In genomic region chr3:106206613-106207012, GRCh38 we compare ENCODE assay signal across 9 cellular contexts.
A peak's percentile ranks its signal among the peaks of the same experiment; 100 is the strongest.
DNase-seq lines count a peak whose midpoint lies in the region; ATAC-seq and TF ChIP-seq lines count a peak whose summit lies in the region.
"Had no signal": no experiment of that assay in that cellular context is flagged by ENCODE, and none has a peak within 500 bp of the region (broad histone marks: within the 10 kb centered on the region; RNA-seq: fewer than 3 reads in every experiment).

No MANE protein-coding gene starts in this region.

- ATAC-seq in GM18867 (IDR thresholded peaks at IDR 0.05; ENCODE audit: unreplicated experiment) (peak; percentile 38), activated B cell treated with CpG ODN at 0.5 μM for 24 hours (ENCODE audit: low read depth) (peak; percentile 14), lower lobe of right lung (no peak), GM19023 (IDR thresholded peaks at IDR 0.05; ENCODE audit: unreplicated experiment) (no peak), GM21360 (IDR thresholded peaks at IDR 0.05; ENCODE audit: unreplicated experiment) (no peak)

- H3K4me1 ChIP-seq in A673 (ENCODE audit: insufficient read depth, low read length, poor library complexity, severe bottlenecking) (peaks cover 37% of the 10 kb centered on the region), lower lobe of right lung (peaks cover 12% of the 10 kb centered on the region)

- peaks cover 33% of the 10 kb centered on the region for H3K4me1 Mint-ChIP-seq in activated B cell treated with CpG ODN at 0.5 μM for 24 hours

- H3K36me3 ChIP-seq in A673 (ENCODE audit: insufficient read depth, low read length, poor library complexity, severe bottlenecking) (no peaks in the 10 kb centered on the region), lower lobe of right lung (no peaks in the 10 kb centered on the region)

- BruUV-seq in A673 (replicated peaks; lab: Mats Ljungman, UMichigan): no TSS peak

- H3K4me3 ChIP-seq in A673 (ENCODE audit: low read depth, low read length, poor library complexity, severe bottlenecking) (peak overlapping the region; percentile 25), lower lobe of right lung (peak overlapping the region; percentile 2), lower leg skin (ENCODE audit: low read depth, poor library complexity, severe bottlenecking) (no peak overlapping the region)

- H3K27me3 ChIP-seq in A673 (replicated peaks; ENCODE audit: insufficient read depth, low read depth, low read length, poor library complexity) (no peaks in the 10 kb centered on the region), lower lobe of right lung (ENCODE audit: low read depth) (no peaks in the 10 kb centered on the region)

- CTCF ChIA-PET in A673 (lab: Charles Lee): no interaction called here
- CTCF ChIA-PET in activated B cell treated with CpG ODN at 0.5 μM for 24 hours (lab: Charles Lee): no interaction called here

- H3K36me3 Mint-ChIP-seq in activated B cell treated with CpG ODN at 0.5 μM for 24 hours (ENCODE audit: low read depth): no peaks in the 10 kb centered on the region

- peaks cover 5% of the 10 kb centered on the region for H3K9me3 Mint-ChIP-seq in activated B cell treated with CpG ODN at 0.5 μM for 24 hours

- peak overlapping the region; percentile 8 for H3K27ac Mint-ChIP-seq in activated B cell treated with CpG ODN at 0.5 μM for 24 hours

- POLR2A ChIA-PET in A673 (lab: Charles Lee; ENCODE audit: low non-redundant PET): interaction anchor here (1.2 kb wide), 1 partner anchor 175 kb away, joined by 4 read pairs; no protein-coding TSS in a partner anchor
- POLR2A ChIA-PET in activated B cell treated with CpG ODN at 0.5 μM for 24 hours (lab: Charles Lee): interaction anchor here (0.7 to 1.0 kb wide), 3 partner anchors 39 to 818 kb away, joined by 4 to 13 read pairs (median 5); no protein-coding TSS in a partner anchor

- H3K9me3 ChIP-seq in A673 (ENCODE audit: low read depth, low read length, poor library complexity, severe bottlenecking) (peaks cover 6% of the 10 kb centered on the region), lower lobe of right lung (no peaks in the 10 kb centered on the region)

- intact Hi-C loops in A673 (cut with micrococcal nuclease; ENCODE audit: unreplicated experiment) (loop anchor here (10.0 kb wide), 2 partner anchors 398 to 522 kb away; no protein-coding TSS in a partner anchor), activated B cell treated with CpG ODN at 0.5 μM for 24 hours (cut with micrococcal nuclease) (loop anchor here (1.0 to 2.0 kb wide), 3 partner anchors 10 to 50 kb away; no protein-coding TSS in a partner anchor), lower lobe of right lung (cut with DNase I) (no loop called here), lower leg skin (cut with DNase I; ENCODE audit: low total_unique reads) (no loop called here)

- WGBS in lower leg skin, 2 donors: 46 to 59% methylated on average over 5 of the region's 5 CpGs

- TF ChIP-seq CTCF in A673 (conservative IDR thresholded peaks at IDR 0.05; ENCODE audit: low read depth, low read length) (no peak), activated B cell treated with CpG ODN at 0.5 μM for 24 hours (IDR thresholded peaks at IDR 0.05) (no peak), lower lobe of right lung (IDR thresholded peaks at IDR 0.05) (no peak), lower leg skin (IDR thresholded peaks at IDR 0.05) (no peak)

- H3K27ac ChIP-seq in A673 (ENCODE audit: low read depth, low read length, poor library complexity, severe bottlenecking) (peak overlapping the region; percentile 93), lower lobe of right lung (no peak overlapping the region)

- no peaks in the 10 kb centered on the region for H3K27me3 Mint-ChIP-seq in activated B cell treated with CpG ODN at 0.5 μM for 24 hours

- no peak for DNase-seq in A673 (ENCODE audit: low spot score)
- no peak for DNase-seq in activated B cell treated with CpG ODN at 0.5 μM for 24 hours
- no peak for DNase-seq in lower lobe of right lung
- DNase-seq in NCI-H1105 treated with DMSO at 0.1 percent for 48 hours (lab: John Stamatoyannopoulos, UW): no peak
- no peak for DNase-seq in lower leg skin (ENCODE audit: low spot score in 2 of 2)
- DNase-seq: NCI-H446 had no signal

- no peak for TF ChIP-seq POLR2A in lower leg skin (IDR thresholded peaks at IDR 0.05)

- H3K4me3 Mint-ChIP-seq in activated B cell treated with CpG ODN at 0.5 μM for 24 hours: peak overlapping the region; percentile 25

Comparison
In these comparisons a context has a peak if more than half of its experiments do, and no peak if none do; other contexts are left out.
1. ATAC-seq: peak in GM18867 (single experiment) and activated B cell treated with CpG ODN at 0.5 μM for 24 hours (single experiment); none in lower lobe of right lung (0 of 2), GM19023 (single experiment) and GM21360 (single experiment).
2. intact Hi-C loops: an anchor here in A673 (10.0 kb wide) and activated B cell treated with CpG ODN at 0.5 μM for 24 hours (1.0 to 2.0 kb wide); none called in lower lobe of right lung and lower leg skin.